ENCODE assay signal across 9 cellular contexts in the genomic region with DNA sequence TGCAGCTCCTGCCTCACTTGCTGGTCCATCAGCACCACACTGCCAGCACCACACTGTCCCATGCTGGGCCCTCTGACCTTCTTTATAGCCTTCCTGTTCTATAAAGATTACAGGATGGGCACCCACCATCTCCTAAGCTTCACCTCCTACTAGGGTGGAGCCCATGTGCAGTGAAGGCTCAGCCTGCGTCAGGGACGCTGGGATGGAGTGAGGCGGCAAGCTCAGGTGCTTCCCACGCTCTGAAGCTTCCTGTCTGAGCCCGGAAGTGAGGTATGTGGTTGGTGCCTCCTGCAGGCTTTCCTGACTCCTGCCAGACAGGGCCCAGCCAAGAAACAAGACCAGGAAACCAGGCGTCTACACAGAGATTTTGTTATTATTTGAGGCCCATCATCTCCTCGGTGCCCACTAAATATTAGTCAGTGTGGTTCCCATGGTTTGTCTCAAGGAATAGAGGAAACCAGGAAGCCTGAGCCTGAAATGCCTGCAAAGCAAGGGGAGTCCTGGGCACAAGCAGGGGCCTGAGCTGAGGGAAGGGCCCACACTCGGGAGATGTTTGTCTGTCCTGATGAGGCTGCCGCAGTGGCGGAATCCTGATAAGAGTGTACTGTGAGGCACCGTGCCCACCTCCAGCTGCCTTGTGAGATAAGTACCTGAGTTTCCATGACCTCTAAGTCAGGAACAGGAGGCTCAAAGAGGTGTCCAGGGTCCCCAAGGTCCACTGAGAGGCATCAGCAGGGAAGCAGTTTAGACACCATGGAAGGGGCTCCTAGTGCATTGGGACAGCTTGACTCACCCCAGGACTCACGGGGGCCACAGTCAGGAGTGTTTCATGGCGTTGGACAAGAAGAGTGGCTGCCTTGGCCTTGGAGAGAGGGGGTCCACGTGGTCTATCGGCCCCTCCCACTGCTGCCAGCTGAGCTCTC. TPM values are rescaled to one million over a fixed set of nuclear protein-coding genes. Genes with fewer than 3 reads are reported as not detected.
DNase-seq lines count a peak whose midpoint lies in the region; ATAC-seq, FAIRE-seq and TF ChIP-seq lines count a peak whose summit lies in the region.
"Had no signal": no experiment of that assay in that cellular context is flagged by ENCODE, and none has a peak within 500 bp of the region (broad histone marks: within the 10 kb centered on the region; RNA-seq: fewer than 3 reads in every experiment).

No MANE protein-coding gene starts in this region.

- H3K4me3 Mint-ChIP-seq in astrocyte (ENCODE audit: unreplicated experiment), result no peak overlapping the region

- ATAC-seq in GM21423 (IDR thresholded peaks at IDR 0.05; ENCODE audit: unreplicated experiment), result no peak

- FAIRE-seq in GM12891 (lab: Jason Lieb, UNC), result peak; percentile 78
- FAIRE-seq in astrocyte (lab: Jason Lieb, UNC), result no peak
- FAIRE-seq: bronchial epithelial cell had no signal

- H3K4me1 ChIP-seq in astrocyte (ENCODE audit: insufficient read depth, low read length) (no peaks in the 10 kb centered on the region), hepatocyte (ENCODE audit: insufficient read depth) (no peaks in the 10 kb centered on the region)

- H3K9ac ChIP-seq in astrocyte (ENCODE audit: low read length), result no peak overlapping the region

- TF ChIP-seq POLR2A in GM12891 (IDR thresholded peaks at IDR 0.05; ENCODE audit: low read depth, low read length), result no peak

- H3K9me3 ChIP-seq in astrocyte (ENCODE audit: insufficient read depth, low read depth, low read length) (no peaks in the 10 kb centered on the region), hepatocyte (ENCODE audit: low read depth) (no peaks in the 10 kb centered on the region)

- H3K27me3 Mint-ChIP-seq in astrocyte (ENCODE audit: low read depth, unreplicated experiment), result peaks cover 54% of the 10 kb centered on the region

- H3K4me3 ChIP-seq in astrocyte (ENCODE audit: insufficient read depth, low read depth, low read length), result no peak overlapping the region
- H3K4me3 ChIP-seq in hepatocyte, result no peak overlapping the region

- peak; percentile 62 for DNase-seq in GM12891 (ENCODE audit: insufficient read length, low spot score)
- peak; percentile 50 to 54 for DNase-seq in activated CD4-positive, alpha-beta T cell treated with anti-CD3 and anti-CD28 coated beads for 4 hours
- DNase-seq in astrocyte (ENCODE audit: low read depth), result no peak
- peak; percentile 31 to 36 for DNase-seq in stimulated activated CD4-positive, alpha-beta T cell treated with anti-CD3 and anti-CD28 coated beads, Interleukin-1b, Interleukin-23, amount 100 ng/mL, for 4 hours (ENCODE audit: low read depth in 2 of 2)
- no peak for DNase-seq in hepatocyte (ENCODE audit: low spot score)
- no peak for DNase-seq in NCI-H1048 (lab: John Stamatoyannopoulos, UW)
- DNase-seq in retina, result no peak

- WGBS in hepatocyte (ENCODE audit: low lambda C conversion rate, missing lambda C conversion rate), result 80% methylated on average over 15 of the region's 15 CpGs

- H3K27ac Mint-ChIP-seq in astrocyte (ENCODE audit: unreplicated experiment), result peak overlapping the region; percentile 90

- H3K4me2 ChIP-seq in astrocyte (ENCODE audit: low read length), result no peak overlapping the region
- H3K4me2 ChIP-seq in hepatocyte, result no peak overlapping the region

- no peaks in the 10 kb centered on the region for H4K20me1 ChIP-seq in astrocyte (ENCODE audit: insufficient read depth, low read length)
- no peaks in the 10 kb centered on the region for H4K20me1 ChIP-seq in hepatocyte (ENCODE audit: insufficient read depth, poor library complexity, severe bottlenecking)

- TF ChIP-seq CTCF in astrocyte (IDR thresholded peaks at IDR 0.05; ENCODE audit: insufficient read depth, low read depth, low read length) (no peak), hepatocyte (IDR thresholded peaks at IDR 0.05; ENCODE audit: poor library complexity) (no peak)

- no peaks in the 10 kb centered on the region for H3K9me2 ChIP-seq in hepatocyte (replicated peaks; ENCODE audit: insufficient read depth)

- H3K79me2 ChIP-seq in astrocyte (ENCODE audit: insufficient read depth, low read length) (no peaks in the 10 kb centered on the region), hepatocyte (no peaks in the 10 kb centered on the region)

- no peaks in the 10 kb centered on the region for H3K9me3 Mint-ChIP-seq in astrocyte (ENCODE audit: unreplicated experiment)

- H3K27ac ChIP-seq in astrocyte (ENCODE audit: low read depth, low read length), result no peak overlapping the region
- no peak overlapping the region for H3K27ac ChIP-seq in hepatocyte

- H3K36me3 Mint-ChIP-seq in astrocyte (ENCODE audit: low read depth, unreplicated experiment), result no peaks in the 10 kb centered on the region

- H3K27me3 ChIP-seq in astrocyte (ENCODE audit: insufficient read depth, low read length), result no peaks in the 10 kb centered on the region
- H3K27me3 ChIP-seq in hepatocyte, result no peaks in the 10 kb centered on the region

- no peaks in the 10 kb centered on the region for H3K4me1 Mint-ChIP-seq in astrocyte (ENCODE audit: low read depth, unreplicated experiment)

- H2AFZ ChIP-seq in astrocyte (ENCODE audit: low read depth, low read length) (no peak overlapping the region), hepatocyte (no peak overlapping the region)

- H3K36me3 ChIP-seq in astrocyte (ENCODE audit: insufficient read depth, low read length) (no peaks in the 10 kb centered on the region), hepatocyte (replicated peaks; ENCODE audit: insufficient read depth, low read depth) (no peaks in the 10 kb centered on the region)

TF ChIP-seq in GM12891, 5 proteins besides CTCF, POLR2A, EP300 and RAD21:
- TF ChIP-seq POU2F2 (IDR thresholded peaks at IDR 0.05; ENCODE audit: low read depth, low read length) (no peak), SPI1 (IDR thresholded peaks at IDR 0.05; ENCODE audit: low read depth, low read length) (no peak), PAX5 (IDR thresholded peaks at IDR 0.05; ENCODE audit: insufficient read depth, low read length, severe bottlenecking) (no peak), TAF1 (IDR thresholded peaks at IDR 0.05; ENCODE audit: low read depth, low read length) (no peak)

RNA-seq across cellular contexts. Expression of a gene that starts 22.0 kb away (rescaled TPM):
- 0.72 TPM for polyA plus RNA-seq in GM12891 (2012; ENCODE audit: low read depth, missing spikeins)
- not detected in 2 replicates for total RNA-seq in astrocyte
- not detected in 2 replicates for total RNA-seq in hepatocyte
- 1.0 and 1.4 TPM in 2 replicates for polyA plus RNA-seq in hepatocyte
- total RNA-seq: bronchial epithelial cell had no signal

RNA-seq across cellular contexts. Expression of a gene that starts 25.5 kb away (rescaled TPM):
- polyA plus RNA-seq in GM12891 (2012; ENCODE audit: low read depth, missing spikeins), result 0.15 TPM
- total RNA-seq in astrocyte (5.0 and 5.2 TPM in 2 replicates), hepatocyte (1.8 and 2.7 TPM in 2 replicates)
- 4.8 and 5.3 TPM in 2 replicates for polyA plus RNA-seq in hepatocyte

RNA-seq across cellular contexts. Expression of a gene that starts 49.4 kb away (rescaled TPM):
- 0.09 TPM for polyA plus RNA-seq in GM12891 (2012; ENCODE audit: low read depth, missing spikeins)
- total RNA-seq in astrocyte (0.96 and 1.1 TPM in 2 replicates), hepatocyte (4.1 and 4.5 TPM in 2 replicates)
- polyA plus RNA-seq in hepatocyte, result 3.4 and 5.1 TPM in 2 replicates

Comparison
In these comparisons a context has a peak if more than half of its experiments do, and no peak if none do; other contexts are left out.
1. DNase-seq: peak in GM12891 (single experiment), activated CD4-positive, alpha-beta T cell treated with anti-CD3 and anti-CD28 coated beads for 4 hours (2 of 2) and stimulated activated CD4-positive, alpha-beta T cell treated with anti-CD3 and anti-CD28 coated beads, Interleukin-1b, Interleukin-23, amount 100 ng/mL, for 4 hours (2 of 2); none in astrocyte (single experiment), hepatocyte (single experiment), NCI-H1048 (single experiment) and retina (single experiment).